Comparison of ENCODE assay signal across 28 cellular contexts in genomic region chrX:74636749-74637314, GRCh38. TPM values are rescaled to one million over a fixed set of nuclear protein-coding genes. Genes with fewer than 3 reads are reported as not detected.
DNase-seq lines count a peak whose midpoint lies in the region; ATAC-seq, FAIRE-seq and TF ChIP-seq lines count a peak whose summit lies in the region.
"Had no signal": no experiment of that assay in that cellular context is flagged by ENCODE, and none has a peak within 500 bp of the region (broad histone marks: within the 10 kb centered on the region; RNA-seq: fewer than 3 reads in every experiment).

No MANE protein-coding gene starts in this region.

- CTCF ChIA-PET in HEK293 (lab: Yijun Ruan, JAX) (no interaction called here), RWPE1 (lab: Yijun Ruan, JAX) (no interaction called here), HepG2 (lab: Yijun Ruan, JAX; ENCODE audit: low intra/inter-chr PET ratio, low total read pairs) (no interaction called here), SK-N-SH (lab: Yijun Ruan, JAX) (interaction anchor here (1.0 kb wide), 1 partner anchor 16 kb away, joined by 3 read pairs; no protein-coding TSS in a partner anchor)

- H3F3A ChIP-seq in SK-N-SH (replicated peaks; ENCODE audit: insufficient read depth), result no peaks in the 10 kb centered on the region

- no peaks in the 10 kb centered on the region for H4K20me1 ChIP-seq in HepG2 (ENCODE audit: insufficient read depth, low read length)
- H4K20me1 ChIP-seq in SK-N-SH (ENCODE audit: insufficient read depth), result no peaks in the 10 kb centered on the region
- H4K20me1 ChIP-seq: BLaER1 had no signal

- H3K36me3 ChIP-seq in HEK293 (ENCODE audit: control insufficient read depth in 2 of 2, insufficient read depth in 1 of 2, low read length in 2 of 2) (no peaks in the 10 kb centered on the region), HepG2 (replicated peaks in 1 of 2; ENCODE audit: control insufficient read depth in 1 of 2, insufficient read depth in 2 of 2, low read length in 2 of 2) (no peaks in the 10 kb centered on the region), SK-N-SH (replicated peaks in 1 of 2; ENCODE audit: control insufficient read depth in 1 of 2, insufficient read depth in 2 of 2, low read length in 1 of 2) (no peaks in the 10 kb centered on the region)
- H3K36me3 ChIP-seq: BE2C, BLaER1 had no signal

- no peak for TF ChIP-seq EP300 in HepG2 (IDR thresholded peaks at IDR 0.05; ENCODE audit: low read depth in 2 of 2, low read length in 2 of 2)
- no peak for TF ChIP-seq EP300 in HepG2 (CRISPR knock-in tag; IDR thresholded peaks at IDR 0.05; ENCODE audit: borderline replicate concordance)
- TF ChIP-seq EP300 in SK-N-SH (IDR thresholded peaks at IDR 0.05; ENCODE audit: borderline replicate concordance in 1 of 2, low read depth in 1 of 2, low read length in 1 of 2), result no peak

- 0% methylated on average over 3 of the region's 9 CpGs for WGBS in HepG2 (ENCODE audit: low lambda C conversion rate)
- WGBS in SK-N-SH (ENCODE audit: low lambda C conversion rate), result 5% methylated on average over 7 of the region's 9 CpGs

- no TSS peak for BruUV-seq in HepG2 (replicated peaks; lab: Mats Ljungman, UMichigan)

- no peak overlapping the region for H3K4me2 ChIP-seq in HepG2 (ENCODE audit: low read depth, low read length)
- no peak overlapping the region for H3K4me2 ChIP-seq in SK-N-SH
- H3K4me2 ChIP-seq: BLaER1 had no signal

- H3K27ac ChIP-seq in HEK293 (ENCODE audit: extremely low read depth, low read depth, low read length) (no peak overlapping the region), RWPE1 (no peak overlapping the region), foreskin keratinocyte (no peak overlapping the region), HepG2 (ENCODE audit: extremely low read length, insufficient read depth, low read length) (no peak overlapping the region), SK-N-SH (ENCODE audit: low read depth in 2 of 2, low read length in 1 of 2) (no peak overlapping the region)
- H3K27ac ChIP-seq: BLaER1 had no signal

- H3K4me3 ChIP-seq in HEK293 (ENCODE audit: low read depth, low read length) (no peak overlapping the region), epithelial cell of esophagus (ENCODE audit: low read length) (no peak overlapping the region), HepG2 (replicated peaks in 1 of 3; ENCODE audit: insufficient read depth in 1 of 3, low read depth in 2 of 3, low read length in 3 of 3) (no peak overlapping the region), SK-N-SH (ENCODE audit: low read depth in 2 of 2, low read length in 1 of 2) (no peak overlapping the region)
- H3K4me3 ChIP-seq: BLaER1 had no signal

- intact Hi-C loops in HepG2 (cut with micrococcal nuclease; ENCODE audit: unreplicated experiment), result no loop called here

- peak; percentile 4 for DNase-seq in RWPE1 (ENCODE audit: low spot score)
- DNase-seq in epithelial cell of esophagus (ENCODE audit: low read depth), result peak; percentile 18
- DNase-seq in foreskin keratinocyte, result peak in 1 of 2 donors; percentile 1
- DNase-seq in G401 (ENCODE audit: low spot score), result no peak
- DNase-seq in HepG2 (ENCODE audit: low spot score), result no peak
- DNase-seq in SK-N-SH, result no peak
- DNase-seq in RCC 7860 (ENCODE audit: low spot score), result no peak
- DNase-seq: 8988T; ACHN; BE2C; C1 segment of cervical spinal cord; CD4-positive, alpha-beta memory T cell; CD4-positive, CD25-positive, alpha-beta regulatory T cell; CD8-positive, alpha-beta memory T cell; COR-L47; DMS 273 treated with DMSO at 0.1 percent for 48 hours; DMS153; DMS53; DMS79; DND-41; EL; GF-D8 had no signal

- H3K4me1 ChIP-seq in HEK293 (ENCODE audit: control insufficient read depth, insufficient read depth, low read length) (no peaks in the 10 kb centered on the region), foreskin keratinocyte (no peaks in the 10 kb centered on the region), HepG2 (ENCODE audit: insufficient read depth, low read length) (no peaks in the 10 kb centered on the region), SK-N-SH (ENCODE audit: control insufficient read depth in 1 of 2, insufficient read depth in 2 of 2, low read depth in 1 of 2, low read length in 1 of 2) (no peaks in the 10 kb centered on the region)
- H3K4me1 ChIP-seq: BE2C, BLaER1 had no signal

- in situ Hi-C loops in G401 (cut with HindIII; ENCODE audit: low sequenced_read_pairs) (no loop called here), HepG2 (cut with HindIII; ENCODE audit: extremely low pct_ligation_motif_present, low pct_unique_long_range_greater_than_20kb) (no loop called here)

- H3K9ac ChIP-seq in HepG2 (ENCODE audit: insufficient read depth, low read depth, low read length) (no peak overlapping the region), SK-N-SH (no peak overlapping the region)
- H3K9ac ChIP-seq: BLaER1 had no signal

- FAIRE-seq in HepG2 (lab: Jason Lieb, UNC) (no peak), RCC 7860 (lab: Jason Lieb, UNC) (no peak)
- FAIRE-seq: A204.1, G401.6, GM12891, GM19239 had no signal

- TF ChIP-seq CTCF in HEK293 (tag by site-specific recombination; IDR thresholded peaks at IDR 0.05) (no peak), RWPE1 (conservative IDR thresholded peaks at IDR 0.05; ENCODE audit: low read depth) (no peak), epithelial cell of esophagus (IDR thresholded peaks at IDR 0.05; ENCODE audit: insufficient read depth, low read depth, low read length, missing control alignments) (no peak), foreskin keratinocyte (conservative IDR thresholded peaks at IDR 0.05) (no peak), HepG2 (CRISPR knock-in tag; IDR thresholded peaks at IDR 0.05) (no peak), SK-N-SH (IDR thresholded peaks at IDR 0.05) (no peak)

- POLR2A ChIA-PET in HEK293 (lab: Yijun Ruan, JAX), result no interaction called here
- POLR2A ChIA-PET in RWPE1 (lab: Yijun Ruan, JAX; ENCODE audit: low non-redundant PET), result no interaction called here
- POLR2A ChIA-PET in HepG2 (lab: Yijun Ruan, JAX), result no interaction called here
- POLR2A ChIA-PET in SK-N-SH (lab: Yijun Ruan, JAX), result interaction anchor here (0.6 kb wide), 1 partner anchor 41 kb away, joined by 3 read pairs; no protein-coding TSS in a partner anchor

- no peaks in the 10 kb centered on the region for H3K9me2 ChIP-seq in SK-N-SH

- TF ChIP-seq RAD21 in HepG2 (CRISPR knock-in tag; IDR thresholded peaks at IDR 0.05) (no peak), SK-N-SH (IDR thresholded peaks at IDR 0.05; ENCODE audit: low read length) (no peak)

- TF ChIP-seq POLR2A in HepG2 (IDR thresholded peaks at IDR 0.05; ENCODE audit: insufficient read depth in 1 of 2, low read depth in 2 of 2, low read length in 2 of 2), result no peak

- peak; percentile 12 for ATAC-seq in foreskin keratinocyte
- no peak for ATAC-seq in HepG2

- H3K79me2 ChIP-seq in HepG2 (ENCODE audit: insufficient read depth, low read length) (no peaks in the 10 kb centered on the region), SK-N-SH (ENCODE audit: insufficient read depth) (no peaks in the 10 kb centered on the region)

- H2AFZ ChIP-seq in HepG2 (ENCODE audit: low read length) (no peak overlapping the region), SK-N-SH (ENCODE audit: low read depth) (no peak overlapping the region)

- H3K9me3 ChIP-seq in HEK293 (ENCODE audit: control insufficient read depth, insufficient read depth, low read depth, low read length) (peaks cover 2% of the 10 kb centered on the region; the same call in 1 of the 2 replicates), HepG2 (ENCODE audit: low read length) (no peaks in the 10 kb centered on the region), SK-N-SH (no peaks in the 10 kb centered on the region)
- H3K9me3 ChIP-seq: BE2C had no signal

- H3K27me3 ChIP-seq in foreskin keratinocyte (no peaks in the 10 kb centered on the region), HepG2 (ENCODE audit: control insufficient read depth in 1 of 2, insufficient read depth in 2 of 2, low read length in 2 of 2) (no peaks in the 10 kb centered on the region), SK-N-SH (ENCODE audit: insufficient read depth) (no peaks in the 10 kb centered on the region)
- H3K27me3 ChIP-seq: BE2C had no signal

TF ChIP-seq in HEK293, 187 proteins besides CTCF, POLR2A, EP300 and RAD21 (continues in another document):
- peak; percentile 83 for TF ChIP-seq EGR2 (tag by site-specific recombination; IDR thresholded peaks at IDR 0.05; ENCODE audit: low read depth)

TF ChIP-seq in HepG2, 621 proteins besides CTCF, POLR2A, EP300 and RAD21 (continues in another document):
- no peak for TF ChIP-seq FOXA3 (CRISPR knock-in tag; IDR thresholded peaks at IDR 0.05)

RNA-seq across cellular contexts. Expression of gene RLIM, which starts 22.4 kb away (rescaled TPM):
- 37.0 and 39.7 TPM in 2 replicates for total RNA-seq in foreskin keratinocyte
- 5.6 and 5.9 TPM in 2 replicates for polyA plus RNA-seq in foreskin keratinocyte
- total RNA-seq in G401 (2014; rRNA removed; shearing (Covaris generic)), result 20.9 and 28.9 TPM in 2 replicates
- total RNA-seq in HepG2 (2016; rRNA removed; fragmentation: Illumina TruSeq; extraction: Trizol), result 24.5 and 41.8 TPM in 2 replicates
- 1.5 and 1.8 TPM in 2 replicates for total RNA-seq in HepG2 (2016; cell fraction: cytosol; rRNA removed; fragmentation: Illumina TruSeq; extraction: Trizol; ENCODE audit: low read depth)
- total RNA-seq in HepG2 (2016; cell fraction: insoluble cytoplasmic fraction; rRNA removed; fragmentation: Illumina TruSeq; extraction: Trizol), result 24.2 and 38.8 TPM in 2 replicates
- 7.6 and 8.7 TPM in 2 replicates for total RNA-seq in HepG2 (2016; cell fraction: membrane; rRNA removed; fragmentation: Illumina TruSeq; extraction: Trizol)
- total RNA-seq in HepG2 (2016; cell fraction: nucleus; rRNA removed; fragmentation: Illumina TruSeq; extraction: Trizol), result 22.6 and 26.7 TPM in 2 replicates
- 5.7 and 7.7 TPM in 2 replicates for polyA plus RNA-seq in HepG2 (2011; rRNA removed)
- polyA plus RNA-seq in HepG2 (2011; cell fraction: cytosol; rRNA removed), result 2.9 and 4.9 TPM in 2 replicates
- 4.0 and 5.3 TPM in 2 replicates for polyA plus RNA-seq in HepG2 (2011; cell fraction: nucleus; rRNA removed)
- polyA plus RNA-seq in HepG2 (2012), result 6.1 and 7.5 TPM in 2 replicates
- 0.32 and 0.33 TPM in 2 replicates for polyA plus RNA-seq in HepG2 (2016; cell fraction: cytosol; fragmentation: Illumina TruSeq; extraction: Trizol; ENCODE audit: low read depth)
- polyA plus RNA-seq in HepG2 (2016; cell fraction: insoluble cytoplasmic fraction; fragmentation: Illumina TruSeq; extraction: Trizol; ENCODE audit: low read depth), result 11.5 and 12.2 TPM in 2 replicates
- polyA plus RNA-seq in HepG2 (2016; cell fraction: membrane; fragmentation: Illumina TruSeq; extraction: Trizol; ENCODE audit: low read depth), result 1.1 and 1.5 TPM in 2 replicates
- 11.7 and 12.3 TPM in 2 replicates for polyA plus RNA-seq in HepG2 (2016; cell fraction: nucleus; fragmentation: Illumina TruSeq; extraction: Trizol; ENCODE audit: insufficient read depth, low read depth)
- 9.1 and 42.3 TPM in 2 replicates for polyA minus RNA-seq in HepG2 (2011; rRNA and poly(A)+ RNA removed; ENCODE audit: low replicate concordance)
- 16.9 and 20.0 TPM in 2 replicates for polyA minus RNA-seq in HepG2 (2011; cell fraction: cytosol; rRNA and poly(A)+ RNA removed)
- polyA minus RNA-seq in HepG2 (2011; cell fraction: nucleus; rRNA and poly(A)+ RNA removed), result 38.5 and 40.6 TPM in 2 replicates
- polyA plus RNA-seq in SK-N-SH (2012; rRNA removed), result 4.9 and 7.5 TPM in 2 replicates
- polyA plus RNA-seq in SK-N-SH (2012; cell fraction: cytosol; rRNA removed), result 7.2 and 7.9 TPM in 2 replicates
- 3.5 and 9.7 TPM in 2 replicates for polyA plus RNA-seq in SK-N-SH (2012; cell fraction: nucleus; rRNA removed)

Comparison
In these comparisons a context has a peak if more than half of its experiments do, and no peak if none do; other contexts are left out.
1. DNase-seq: peak in RWPE1 (single experiment) and epithelial cell of esophagus (single experiment); none in G401 (single experiment), HepG2 (single experiment), SK-N-SH (single experiment) and RCC 7860 (single experiment).